8 cellular contexts compared by ENCODE assay signal in the genomic region with DNA sequence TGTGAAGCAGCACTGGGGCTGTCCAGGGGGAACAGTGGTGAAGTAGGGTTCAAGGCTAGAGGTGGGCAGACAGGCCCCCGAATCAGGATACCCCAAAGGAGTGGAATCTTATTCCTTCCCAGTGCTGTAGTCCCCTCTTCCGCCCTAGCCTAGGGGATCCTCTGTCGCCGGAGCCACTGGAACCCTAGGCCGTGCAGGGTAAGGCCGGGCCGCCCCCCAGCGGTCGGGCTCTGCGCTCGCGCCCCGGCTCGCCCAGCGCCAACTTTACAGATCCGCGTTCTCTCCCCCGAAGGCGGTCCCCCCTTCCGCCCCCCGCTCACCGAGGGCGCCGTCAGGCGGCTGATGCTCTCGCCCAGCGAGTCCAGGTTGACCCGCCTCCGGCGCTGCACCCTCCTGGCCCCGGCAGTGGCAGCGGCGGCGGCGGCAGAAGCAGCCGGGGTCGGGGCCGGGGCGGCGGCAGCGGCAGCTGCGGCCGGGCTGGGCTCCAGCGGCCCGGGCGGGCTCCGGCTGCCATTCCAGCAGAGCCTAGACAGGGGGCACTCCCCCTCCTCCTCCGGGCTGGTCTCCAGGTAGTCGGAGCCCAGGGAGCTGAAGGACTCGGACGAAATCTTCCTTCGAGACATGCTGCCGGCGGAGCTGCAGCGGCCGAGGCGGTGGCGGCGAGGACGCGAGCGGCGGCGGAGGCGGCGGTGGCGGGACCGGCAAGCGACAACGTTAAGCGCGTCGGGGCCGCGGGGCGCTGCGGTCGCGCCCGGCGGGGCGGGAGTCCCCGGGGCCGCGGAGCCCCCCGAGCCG. TPM values are rescaled to one million over a fixed set of nuclear protein-coding genes. Genes with fewer than 3 reads are reported as not detected.
DNase-seq lines count a peak whose midpoint lies in the region; ATAC-seq and TF ChIP-seq lines count a peak whose summit lies in the region.

No MANE protein-coding gene starts in this region.

- peak; percentile 54 for ATAC-seq in foreskin keratinocyte

- H3K79me2 ChIP-seq in GM23248 (ENCODE audit: insufficient read depth): no peaks in the 10 kb centered on the region
- H3K79me2 ChIP-seq in neural progenitor cell (ENCODE audit: low read depth): no peaks in the 10 kb centered on the region

- 0 out of 2 replicates have a peak, but pooled peaks have one; percentile 5 for TF ChIP-seq CTCF in WI38 (IDR thresholded peaks at IDR 0.05; ENCODE audit: low read depth, low read length)
- peak; percentile 62 for TF ChIP-seq CTCF in foreskin keratinocyte (conservative IDR thresholded peaks at IDR 0.05)
- peak; percentile 74 for TF ChIP-seq CTCF in neural progenitor cell (IDR thresholded peaks at IDR 0.05)

- H3K9ac ChIP-seq in GM23248: peak overlapping the region; percentile 27; the same call in 1 of the 2 replicates
- no peak overlapping the region for H3K9ac ChIP-seq in neural progenitor cell

- no peaks in the 10 kb centered on the region for H3K4me1 ChIP-seq in GM23248 (ENCODE audit: insufficient read depth)
- peaks cover 2% of the 10 kb centered on the region for H3K4me1 ChIP-seq in foreskin keratinocyte
- no peaks in the 10 kb centered on the region for H3K4me1 ChIP-seq in neural progenitor cell

- peaks cover 44% of the 10 kb centered on the region for H3K27me3 ChIP-seq in GM23248 (replicated peaks; ENCODE audit: insufficient read depth)
- peaks cover 70% of the 10 kb centered on the region for H3K27me3 ChIP-seq in foreskin keratinocyte
- peaks cover 53% of the 10 kb centered on the region for H3K27me3 ChIP-seq in neural progenitor cell

- H3K9me2 ChIP-seq in GM23248 (ENCODE audit: insufficient read depth): no peaks in the 10 kb centered on the region

- H3K27ac ChIP-seq in GM23248: no peak overlapping the region
- H3K27ac ChIP-seq in foreskin keratinocyte: no peak overlapping the region
- no peak overlapping the region for H3K27ac ChIP-seq in neural progenitor cell

- 1 to 2% methylated on average over 19 to 78 of the region's 87 CpGs for WGBS in GM23248 (ENCODE audit: low coverage in 1 of 2, low lambda C conversion rate in 2 of 2, missing lambda C conversion rate in 2 of 2), 2 experiments

- H3K27ac Mint-ChIP-seq in neural progenitor cell: peak overlapping the region; percentile 26

- H3F3A ChIP-seq in GM23248 (ENCODE audit: insufficient read depth) (no peaks in the 10 kb centered on the region), neural progenitor cell (ENCODE audit: low read depth) (peaks cover 14% of the 10 kb centered on the region)

- peak overlapping the region; percentile 82 for H3K4me3 Mint-ChIP-seq in neural progenitor cell

- H3K4me3 ChIP-seq in GM23248 (peak overlapping the region; percentile 77), WI38 (ENCODE audit: low read depth, low read length) (peak overlapping the region; percentile 39), neural progenitor cell (peak overlapping the region; percentile 75)

- H3K36me3 ChIP-seq in GM23248 (ENCODE audit: low read depth) (no peaks in the 10 kb centered on the region), neural progenitor cell (no peaks in the 10 kb centered on the region)

- in situ Hi-C loops in GM23248 (cut with MboI): loop anchor here (10.0 to 25.0 kb wide), 2 partner anchors 293 to 855 kb away; no protein-coding TSS in a partner anchor

- H3K9me3 ChIP-seq in GM23248 (ENCODE audit: low read depth) (no peaks in the 10 kb centered on the region), neural progenitor cell (ENCODE audit: low read depth) (no peaks in the 10 kb centered on the region)

- DNase-seq in activated CD4-positive, alpha-beta T cell treated with anti-CD3 and anti-CD28 coated beads for 48 hours: peak; percentile 24
- no peak for DNase-seq in activated CD4-positive, alpha-beta T cell treated with anti-CD3 and anti-CD28 coated beads for 4 hours
- DNase-seq in GM23248: peak; percentile 66
- peak; percentile 18 to 37 for DNase-seq in Kasumi-1 (lab: John Stamatoyannopoulos, UW)
- no peak for DNase-seq in foreskin keratinocyte
- peak; percentile 86 for DNase-seq in neural progenitor cell (ENCODE audit: low spot score)
- no peak for DNase-seq in HCEC 1CT

- H3K4me2 ChIP-seq in GM23248 (ENCODE audit: unreplicated experiment): peak overlapping the region; percentile 81
- peak overlapping the region; percentile 81 for H3K4me2 ChIP-seq in neural progenitor cell

- no peaks in the 10 kb centered on the region for H4K20me1 ChIP-seq in GM23248 (ENCODE audit: insufficient read depth)
- H4K20me1 ChIP-seq in neural progenitor cell (ENCODE audit: low read depth): peaks cover 13% of the 10 kb centered on the region

- H3K4me1 Mint-ChIP-seq in neural progenitor cell: peaks cover 22% of the 10 kb centered on the region

- no peaks in the 10 kb centered on the region for H3K9me3 Mint-ChIP-seq in neural progenitor cell

- H3K27me3 Mint-ChIP-seq in neural progenitor cell (ENCODE audit: insufficient read depth, low read depth): peaks cover 8% of the 10 kb centered on the region

- H3K36me3 Mint-ChIP-seq in neural progenitor cell: no peaks in the 10 kb centered on the region

- H2AFZ ChIP-seq in GM23248: peak overlapping the region; percentile 69
- peak overlapping the region; percentile 95 for H2AFZ ChIP-seq in neural progenitor cell (replicated peaks)

RNA-seq across cellular contexts. Expression of a gene that starts 0.6 kb away (rescaled TPM):
- 0.54 and 1.6 TPM in 2 replicates for total RNA-seq in GM23248 (2014; rRNA removed; shearing (Covaris generic))
- polyA plus RNA-seq in GM23248 (2016; fragmentation: Nextera tagmentation; extraction: Ambion mirVana): 0.15 and 0.22 TPM in 2 replicates
- total RNA-seq in foreskin keratinocyte: not detected in 2 replicates
- polyA plus RNA-seq in foreskin keratinocyte: not detected in 2 replicates
- 0.54 and 0.56 TPM in 2 replicates for total RNA-seq in neural progenitor cell (ENCODE audit: low replicate concordance)

Comparison
In these comparisons a context has a peak if more than half of its experiments do, and no peak if none do; other contexts are left out.
1. DNase-seq: peak in activated CD4-positive, alpha-beta T cell treated with anti-CD3 and anti-CD28 coated beads for 48 hours (single experiment), GM23248 (single experiment), Kasumi-1 (2 of 2) and neural progenitor cell (single experiment); none in activated CD4-positive, alpha-beta T cell treated with anti-CD3 and anti-CD28 coated beads for 4 hours (0 of 2), foreskin keratinocyte (0 of 2) and HCEC 1CT (single experiment).
2. CTCF ChIP-seq: peak in every context shown above with its lines; median percentile 74 in neural progenitor cell; 62 in foreskin keratinocyte; 5 in WI38.
3. Peak in every context shown above with its lines, with median percentiles within 50 percentile points of each other: H3K4me3 ChIP-seq.